ENCODE assay signal across 8 cellular contexts in genomic region chr19:42528354-42529247, GRCh38. TPM values are rescaled to one million over a fixed set of nuclear protein-coding genes. Genes with fewer than 3 reads are reported as not detected.
A peak's percentile ranks its signal among the peaks of the same experiment; 100 is the strongest.
DNase-seq lines count a peak whose midpoint lies in the region; ATAC-seq, FAIRE-seq and TF ChIP-seq lines count a peak whose summit lies in the region.

Gene CEACAM1, minus strand, starts transcription at chr19:42528481. Its CDS starts 107 bp downstream, at chr19:42528374.

- BruUV-seq in K562 (replicated peaks; lab: Mats Ljungman, UMichigan) = no TSS peak

- intact Hi-C loops in K562 (cut with micrococcal nuclease) (loop anchor here (1.0 kb wide), 1 partner anchor 78 kb away; no protein-coding TSS in a partner anchor), thyroid gland (cut with DNase I) (loop anchor here (2.0 kb wide), 1 partner anchor 78 kb away; no protein-coding TSS in a partner anchor), tibial artery (cut with DNase I; ENCODE audit: low total_unique reads) (no loop called here)

- no peaks in the 10 kb centered on the region for H3K9me1 ChIP-seq in K562 (ENCODE audit: control insufficient read depth, insufficient read depth, low read length)

- H3K4me2 ChIP-seq in K562 (ENCODE audit: insufficient read depth, low read length) = no peak within 1 kb of the TSS

- no peak within 1 kb of the TSS for H3K9ac ChIP-seq in K562 (ENCODE audit: insufficient read depth in 1 of 2, low read depth in 2 of 2, low read length in 2 of 2)

- TF ChIP-seq EP300 in K562 (IDR thresholded peaks at IDR 0.05; ENCODE audit: low read length) = no peak

- TF ChIP-seq POLR2A in K562 (conservative IDR thresholded peaks at IDR 0.05) = no peak
- TF ChIP-seq POLR2A in thyroid gland (IDR thresholded peaks at IDR 0.05) = peak in 1 of 2 donors; percentile 47

- H3K9me3 ChIP-seq in K562 (replicated peaks; ENCODE audit: control insufficient read depth, insufficient read depth, low read depth, low read length) (no peaks in the 10 kb centered on the region; the same call in 1 of the 2 replicates), thyroid gland (no peaks in the 10 kb centered on the region), tibial artery (no peaks in the 10 kb centered on the region)

- no peak for FAIRE-seq in K562 (lab: Jason Lieb, UNC)

- H3K36me3 Mint-ChIP-seq in T-cell (peaks cover 2% of the 10 kb centered on the region), HFFc6 (ENCODE audit: low read depth) (no peaks in the 10 kb centered on the region)

- 19% methylated on average over 6 of the region's 7 CpGs for WGBS in K562 (ENCODE audit: insufficient coverage, low coverage, missing lambda C conversion rate)
- WGBS in thyroid gland, 2 donors = 44 to 59% methylated on average over 6 to 7 of the region's 7 CpGs

- no peaks in the 10 kb centered on the region for H3K79me2 ChIP-seq in K562 (ENCODE audit: control insufficient read depth, insufficient read depth, low read length)

- no peak within 1 kb of the TSS for H3K27ac ChIP-seq in K562 (ENCODE audit: extremely low read depth, low read depth, low read length)
- peak within 1 kb of the TSS in 1 of 3 donors; percentile 68 for H3K27ac ChIP-seq in thyroid gland
- H3K27ac ChIP-seq in tibial artery = no peak within 1 kb of the TSS

- TF ChIP-seq RAD21 in K562 (CRISPR knock-in tag; conservative IDR thresholded peaks at IDR 0.05 in 1 of 2, IDR thresholded peaks at IDR 0.05 in 1 of 2) = no peak

- H4K20me1 ChIP-seq in K562 (replicated peaks; ENCODE audit: control insufficient read depth, insufficient read depth, low read length) = no peaks in the 10 kb centered on the region

- H3K4me3 Mint-ChIP-seq in T-cell (peak within 1 kb of the TSS; percentile 76 to 84 (median 83)), HFFc6 (no peak within 1 kb of the TSS)

- ATAC-seq in GM19351 (IDR thresholded peaks at IDR 0.05; ENCODE audit: unreplicated experiment) = peak; percentile 54
- peak; percentile 72 to 91 (median 86) for ATAC-seq in T-cell (replicated peaks in 1 of 4)
- ATAC-seq in K562 = peak; percentile 25; the same call in 2 of the 3 replicates
- ATAC-seq in HG02759 (IDR thresholded peaks at IDR 0.05; ENCODE audit: unreplicated experiment) = no peak

- H3K4me1 Mint-ChIP-seq in T-cell (peaks cover 37 to 50% (median 49%) of the 10 kb centered on the region in 3 donors), HFFc6 (ENCODE audit: low read depth) (peaks cover 7% of the 10 kb centered on the region)

- H2AFZ ChIP-seq in K562 (ENCODE audit: low read depth, low read length) = no peak within 1 kb of the TSS

- H3K27me3 Mint-ChIP-seq in T-cell (no peaks in the 10 kb centered on the region), HFFc6 (ENCODE audit: insufficient read depth) (peaks cover 17% of the 10 kb centered on the region)

- TF ChIP-seq CTCF in K562 (IDR thresholded peaks at IDR 0.05 in 2 of 3, conservative IDR thresholded peaks at IDR 0.05 in 1 of 3; ENCODE audit: insufficient read depth in 2 of 3, low read depth in 1 of 3, low read length in 3 of 3) (no peak), thyroid gland (IDR thresholded peaks at IDR 0.05) (no peak), tibial artery (IDR thresholded peaks at IDR 0.05) (no peak), HFFc6 (IDR thresholded peaks at IDR 0.05) (no peak)

- H3K36me3 ChIP-seq in K562 (ENCODE audit: control insufficient read depth, insufficient read depth, low read length) = no peaks in the 10 kb centered on the region
- H3K36me3 ChIP-seq in thyroid gland = no peaks in the 10 kb centered on the region
- H3K36me3 ChIP-seq in tibial artery = no peaks in the 10 kb centered on the region

- in situ Hi-C loops in K562 (cut with MboI) = loop anchor here (5.0 to 25.0 kb wide), 2 partner anchors 76 to 416 kb away; no protein-coding TSS in a partner anchor

- H3K9me3 Mint-ChIP-seq in T-cell (no peaks in the 10 kb centered on the region), HFFc6 (no peaks in the 10 kb centered on the region)

- H3K27ac Mint-ChIP-seq in T-cell (peak within 1 kb of the TSS; percentile 92 to 95), HFFc6 (no peak within 1 kb of the TSS)

- H3K4me3 ChIP-seq in K562 (no peak within 1 kb of the TSS), thyroid gland (replicated peaks in 1 of 3) (no peak within 1 kb of the TSS), tibial artery (no peak within 1 kb of the TSS)

- H3K27me3 ChIP-seq in K562 (ENCODE audit: control insufficient read depth in 2 of 2, insufficient read depth in 2 of 2, low read length in 2 of 2) (peaks cover 11 to 19% of the 10 kb centered on the region in 2 experiments; a peak in 4 of 5 replicates), thyroid gland (no peaks in the 10 kb centered on the region), tibial artery (no peaks in the 10 kb centered on the region)

- H3K4me1 ChIP-seq in K562 (replicated peaks in 1 of 2; ENCODE audit: control insufficient read depth in 2 of 2, insufficient read depth in 2 of 2, low read length in 2 of 2) (no peaks in the 10 kb centered on the region; a peak in 1 of 5 replicates), thyroid gland (peaks cover 0 to 8% of the 10 kb centered on the region in 2 donors), tibial artery (peaks cover 0 to 10% (median 0%) of the 10 kb centered on the region in 4 donors)

- DNase-seq in T-cell = peak in 32 of 34 experiments; percentile 5 to 58 (median 28)
- DNase-seq in K562 (ENCODE audit: extremely low read depth in 1 of 4, low spot score in 3 of 4) = peak in 1 of 4 experiments; percentile 4
- no peak for DNase-seq in mesenteric fat pad (ENCODE audit: low spot score)
- DNase-seq in thyroid gland = peak; percentile 17 to 27
- no peak for DNase-seq in tibial artery
- DNase-seq in HFFc6 = no peak

- CTCF ChIA-PET in T-cell (lab: Charles Lee) = interaction anchor here (0.6 to 2.9 kb wide), 13 partner anchors 35 to 479 kb away, joined by 3 to 35 read pairs (median 4); partner anchors contain the start of gene ZNF574 (in 1 of the 2)
- CTCF ChIA-PET in K562 (lab: Yijun Ruan, JAX; ENCODE audit: low intra/inter-chr PET ratio) = interaction anchor here (0.8 to 2.2 kb wide), 5 partner anchors 78 to 420 kb away, joined by 3 to 26 read pairs (median 6); partner anchors contain the start of gene POU2F2

- POLR2A ChIA-PET in T-cell (lab: Charles Lee) (interaction anchor here in 1 of 2 donors (1.0 kb wide), 1 partner anchor 83 kb away, joined by 3 read pairs; no protein-coding TSS in a partner anchor), K562 (lab: Yijun Ruan, JAX) (no interaction called here)

TF ChIP-seq in K562, 482 proteins besides CTCF, POLR2A, EP300 and RAD21 (continues in another document):
- TF ChIP-seq ZFP36 (IDR thresholded peaks at IDR 0.05; ENCODE audit: low read depth, low read length, partially characterized antibody) (peak; percentile 42), ZNF75A (CRISPR knock-in tag; IDR thresholded peaks at IDR 0.05) (no peak), GTF2B (IDR thresholded peaks at IDR 0.05; ENCODE audit: extremely low read depth, insufficient read length) (no peak), ZBTB7A (IDR thresholded peaks at IDR 0.05; ENCODE audit: borderline replicate concordance, control insufficient read depth, low read depth, low read length) (no peak), BCL6 (CRISPR knock-in tag; IDR thresholded peaks at IDR 0.05) (no peak), NFIX (CRISPR knock-in tag; IDR thresholded peaks at IDR 0.05; ENCODE audit: low read depth) (no peak), ZNF354B (CRISPR knock-in tag; IDR thresholded peaks at IDR 0.05) (no peak)

RNA-seq across cellular contexts. Expression of gene CEACAM1, which starts in this region (rescaled TPM):
- total RNA-seq in T-cell = 10 to 100 TPM in 2 of 5 donors, 1 to 10 TPM in 3; 2.4 to 10.8 (median 9.9) TPM
- total RNA-seq in K562 (2011; cell fraction: chromatin; rRNA removed; ENCODE audit: low replicate concordance) = 0.40 and 0.42 TPM in 2 replicates
- total RNA-seq in K562 (2011; cell fraction: nucleolus; rRNA removed) = 0.39 and 0.50 TPM in 2 replicates
- 0.69 TPM in 1 of 2 replicates, not detected in the other for total RNA-seq in K562 (2011; cell fraction: nucleoplasm; rRNA removed)
- 0.05 TPM in 1 of 2 replicates, not detected in the other for total RNA-seq in K562 (2014; rRNA removed)
- total RNA-seq in K562 (2014; rRNA removed; fragmentation: Illumina TruSeq; extraction: Trizol) = 0.11 TPM in 1 of 2 replicates, not detected in the other
- 0.04 and 0.15 TPM in 2 replicates for total RNA-seq in K562 (2015; rRNA removed; fragmentation: Illumina TruSeq; extraction: Trizol)
- 0.16 and 0.36 TPM in 2 replicates for total RNA-seq in K562 (2021)
- 0.15 TPM in 1 of 2 replicates, not detected in the other for polyA plus RNA-seq in K562 (2011; rRNA removed)
- 0.04 TPM in 1 of 2 replicates, not detected in the other for polyA plus RNA-seq in K562 (2011; cell fraction: cytosol; rRNA removed)
- polyA plus RNA-seq in K562 (2011; cell fraction: nucleus; rRNA removed) = 0.28 TPM in 1 of 2 replicates, not detected in the other
- 0.62 and 2.0 TPM in 2 replicates for polyA plus RNA-seq in K562 (2012)
- polyA plus RNA-seq in K562 (2014; fragmentation: Illumina TruSeq; extraction: Trizol) = 0.12 TPM in 1 of 2 replicates, not detected in the other
- under 1 TPM in 1 of 2 experiments, not detected in 1; 0.10 TPM for polyA plus RNA-seq in K562 (2014; fragmentation: Nextera tagmentation; extraction: Ambion mirVana)
- polyA plus RNA-seq in K562 (2014; rRNA removed) = 0.05 and 0.77 TPM in 2 replicates
- not detected in 2 replicates for polyA minus RNA-seq in K562 (2011; rRNA and poly(A)+ RNA removed)
- polyA minus RNA-seq in K562 (2011; cell fraction: cytosol; rRNA and poly(A)+ RNA removed) = 1.2 TPM in 1 of 2 replicates, not detected in the other
- polyA minus RNA-seq in K562 (2011; cell fraction: nucleus; rRNA and poly(A)+ RNA removed) = 0.13 TPM in 1 of 2 replicates, not detected in the other
- 25.6 TPM for total RNA-seq in mesenteric fat pad
- 10 to 100 TPM in 1 of 4 donors, 1 to 10 TPM in 3; 2.1 to 21.5 (median 3.6) TPM for total RNA-seq in thyroid gland
- not detected for total RNA-seq in HFFc6 (2021; fragmentation: NEBNext Ultra II Directional; extraction: Animal tissue kit (Norgen Biotek cat#: 25700))

Comparison
In these comparisons a context has a peak if more than half of its experiments do, and no peak if none do; other contexts are left out.
1. DNase-seq: peak in T-cell (32 of 34) and thyroid gland (2 of 2); none in mesenteric fat pad (single experiment), tibial artery (0 of 2) and HFFc6 (single experiment).